In the genomic region with DNA sequence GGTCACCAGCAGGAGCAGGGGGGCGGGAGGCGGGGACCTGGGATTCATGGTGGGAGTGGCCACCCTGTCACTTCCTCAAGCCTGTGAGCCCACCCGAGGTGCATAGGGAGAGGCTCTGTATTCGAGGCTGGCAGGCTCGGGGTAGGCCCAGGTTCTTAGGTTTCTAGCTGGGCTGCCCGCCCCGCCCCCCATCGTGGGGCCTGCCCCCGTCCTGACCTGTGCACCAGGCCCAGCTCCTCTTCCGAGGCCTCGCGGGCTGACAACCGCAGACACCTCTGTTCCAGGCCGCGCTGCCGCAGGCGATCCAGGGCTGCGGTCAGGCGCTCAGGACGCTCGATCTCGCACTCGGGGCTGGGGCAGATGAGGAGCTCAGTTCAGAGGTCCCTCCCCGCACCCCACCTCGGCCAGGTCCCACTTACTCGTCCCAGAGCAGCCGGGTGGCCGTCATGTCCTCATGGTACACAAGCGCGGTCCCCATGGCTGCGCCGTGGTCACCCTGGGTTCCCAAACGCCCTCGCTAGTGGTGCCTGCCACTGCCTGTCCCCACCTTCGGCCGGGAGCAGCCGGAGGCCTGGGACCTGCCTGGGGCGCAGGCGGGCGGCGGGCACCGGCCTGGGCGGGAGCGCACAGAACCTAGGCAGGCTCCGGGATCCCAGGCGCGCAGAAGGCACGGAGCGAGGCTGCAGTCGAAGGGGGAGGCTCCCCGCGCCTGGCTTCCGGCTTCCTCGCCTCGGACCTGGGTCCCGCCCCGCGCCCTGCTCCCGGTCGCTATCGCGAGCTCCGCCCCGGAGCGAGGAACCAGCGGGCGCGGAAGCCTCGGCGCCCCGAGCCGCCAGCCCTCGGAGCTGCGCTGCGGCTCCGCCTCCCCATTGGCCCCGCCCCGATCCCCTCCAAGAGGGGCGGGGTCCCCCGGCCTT, we compare ENCODE assay signal across 1 cellular context.
A peak's percentile ranks its signal among the peaks of the same experiment; 100 is the strongest.
TF ChIP-seq lines count a peak whose summit lies in the region.

HDAC10 (minus strand) TSS at position 711 of the 917 bp plus-strand sequence; CDS start at position 478, 233 bp downstream.

TF ChIP-seq in K562, 482 proteins besides CTCF, POLR2A, EP300 and RAD21 (continued from another document and continues in another):
- TF ChIP-seq HDAC1 (IDR thresholded peaks at IDR 0.05) (peak in 1 of 2 experiments; percentile 86; a peak in 2 of 4 replicates), CHCHD3 (CRISPR knock-in tag; IDR thresholded peaks at IDR 0.05) (no peak), CEBPB (tag; IDR thresholded peaks at IDR 0.05) (no peak), VEZF1 (CRISPR knock-in tag; IDR thresholded peaks at IDR 0.05) (peak; percentile 55), ZNF830 (CRISPR knock-in tag; IDR thresholded peaks at IDR 0.05) (no peak), SAFB (IDR thresholded peaks at IDR 0.05; ENCODE audit: borderline replicate concordance, low read depth, low read length) (no peak), RUNX1 (IDR thresholded peaks at IDR 0.05; ENCODE audit: low read depth) (no peak), TRIM25 (IDR thresholded peaks at IDR 0.05; ENCODE audit: borderline replicate concordance) (no peak), MAZ (CRISPR knock-in tag; conservative IDR thresholded peaks at IDR 0.05 in 1 of 2, IDR thresholded peaks at IDR 0.05 in 1 of 2) (peak; percentile 32 to 54; a peak in 2 of 4 replicates), MGA (IDR thresholded peaks at IDR 0.05) (peak; percentile 65; the same call in 1 of the 2 replicates), ZNF639 (CRISPR knock-in tag; conservative IDR thresholded peaks at IDR 0.05 in 1 of 2, IDR thresholded peaks at IDR 0.05 in 1 of 2) (peak in 1 of 2 experiments; percentile 70; a peak in 1 of 4 replicates), ELF2 (CRISPR knock-in tag; IDR thresholded peaks at IDR 0.05) (peak; percentile 76), FOXJ3 (CRISPR knock-in tag; IDR thresholded peaks at IDR 0.05) (no peak), FOXK2 (conservative IDR thresholded peaks at IDR 0.05 in 1 of 2, IDR thresholded peaks at IDR 0.05 in 1 of 2; ENCODE audit: low read depth in 2 of 2) (0 out of 4 replicates have a peak, but pooled peaks of 1 of the 2 experiments have one; percentile 33), NONO (IDR thresholded peaks at IDR 0.05; ENCODE audit: low read depth in 2 of 2, low read length in 1 of 2) (0 out of 4 replicates have a peak, but pooled peaks of 1 of the 2 experiments have one; percentile 19), FOXM1 (IDR thresholded peaks at IDR 0.05; ENCODE audit: low read depth) (no peak), FOXM1 (CRISPR knock-in tag; IDR thresholded peaks at IDR 0.05; ENCODE audit: low read depth) (no peak), SIN3A (IDR thresholded peaks at IDR 0.05; ENCODE audit: borderline replicate concordance in 2 of 2, control insufficient read depth in 1 of 2, low read depth in 2 of 2, low read length in 2 of 2) (peak in 1 of 2 experiments; percentile 84; a peak in 1 of 4 replicates), ZBTB17 (CRISPR knock-in tag; IDR thresholded peaks at IDR 0.05) (0 out of 2 replicates have a peak, but pooled peaks have one; percentile 23), YY1 (IDR thresholded peaks at IDR 0.05; ENCODE audit: borderline replicate concordance in 1 of 3, control insufficient read depth in 1 of 3, extremely low read depth in 1 of 3, insufficient read depth in 3 of 3, insufficient read length in 1 of 3, insufficient replicate concordance in 2 of 3, low read depth in 1 of 3, low read length in 2 of 3) (peak in 1 of 3 experiments; percentile 11), ZNF133 (CRISPR knock-in tag; IDR thresholded peaks at IDR 0.05) (no peak), ATF7 (IDR thresholded peaks at IDR 0.05) (peak; percentile 29; the same call in 1 of the 2 replicates), FOXP1 (CRISPR knock-in tag; IDR thresholded peaks at IDR 0.05) (peak; percentile 78; the same call in 1 of the 2 replicates), ZBTB11 (CRISPR knock-in tag; IDR thresholded peaks at IDR 0.05) (peak in 1 of 3 experiments; percentile 28; a peak in 1 of 6 replicates), ZNF511 (CRISPR knock-in tag; IDR thresholded peaks at IDR 0.05) (peak; percentile 41; the same call in 1 of the 2 replicates)
- TF ChIP-seq, protein P1, sequence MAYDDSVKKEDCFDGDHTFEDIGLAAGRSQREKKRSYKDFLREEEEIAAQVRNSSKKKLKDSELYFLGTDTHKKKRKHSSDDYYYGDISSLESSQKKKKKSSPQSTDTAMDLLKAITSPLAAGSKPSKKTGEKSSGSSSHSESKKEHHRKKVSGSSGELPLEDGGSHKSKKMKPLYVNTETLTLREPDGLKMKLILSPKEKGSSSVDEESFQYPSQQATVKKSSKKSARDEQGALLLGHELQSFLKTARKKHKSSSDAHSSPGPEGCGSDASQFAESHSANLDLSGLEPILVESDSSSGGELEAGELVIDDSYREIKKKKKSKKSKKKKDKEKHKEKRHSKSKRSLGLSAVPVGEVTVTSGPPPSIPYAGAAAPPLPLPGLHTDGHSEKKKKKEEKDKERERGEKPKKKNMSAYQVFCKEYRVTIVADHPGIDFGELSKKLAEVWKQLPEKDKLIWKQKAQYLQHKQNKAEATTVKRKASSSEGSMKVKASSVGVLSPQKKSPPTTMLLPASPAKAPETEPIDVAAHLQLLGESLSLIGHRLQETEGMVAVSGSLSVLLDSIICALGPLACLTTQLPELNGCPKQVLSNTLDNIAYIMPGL (CRISPR knock-in tag; IDR thresholded peaks at IDR 0.05), result no peak
